In genomic region chrX:101462892-101463291, GRCh38 we compare ENCODE assay signal across 8 cellular contexts. TPM values are rescaled to one million over a fixed set of nuclear protein-coding genes. Genes with fewer than 3 reads are reported as not detected.
DNase-seq lines count a peak whose midpoint lies in the region; ATAC-seq and TF ChIP-seq lines count a peak whose summit lies in the region.

No MANE protein-coding gene starts in this region.

- TF ChIP-seq CTCF in AG09309 (IDR thresholded peaks at IDR 0.05; ENCODE audit: control insufficient read depth, insufficient read depth, low read depth, low read length, missing control alignments) = peak; percentile 59
- peak; percentile 44 for TF ChIP-seq CTCF in fibroblast of mammary gland (conservative IDR thresholded peaks at IDR 0.05; ENCODE audit: control insufficient read depth, insufficient read depth, low read depth, low read length)
- TF ChIP-seq CTCF in smooth muscle cell (IDR thresholded peaks at IDR 0.05; ENCODE audit: borderline replicate concordance, insufficient read depth, poor library complexity, severe bottlenecking) = no peak

- H3K27me3 ChIP-seq in H7 (ENCODE audit: control insufficient read depth, insufficient read depth, low read length) = no peaks in the 10 kb centered on the region
- H3K27me3 ChIP-seq in smooth muscle cell (ENCODE audit: low read depth) = no peaks in the 10 kb centered on the region

- no peak overlapping the region for H2AFZ ChIP-seq in smooth muscle cell (ENCODE audit: low read depth)

- H3K4me2 ChIP-seq in smooth muscle cell = no peak overlapping the region

- H3K79me2 ChIP-seq in smooth muscle cell (ENCODE audit: low read depth) = no peaks in the 10 kb centered on the region

- H3K9ac ChIP-seq in smooth muscle cell (ENCODE audit: low read depth) = no peak overlapping the region

- H3K4me3 ChIP-seq in AG09309 (ENCODE audit: control insufficient read depth, low read depth, low read length) = no peak overlapping the region
- H3K4me3 ChIP-seq in H7 (ENCODE audit: insufficient read depth, low read depth, low read length) = no peak overlapping the region
- no peak overlapping the region for H3K4me3 ChIP-seq in fibroblast of mammary gland (ENCODE audit: control insufficient read depth, low read depth, low read length)
- H3K4me3 ChIP-seq in smooth muscle cell = no peak overlapping the region

- H3K9me3 ChIP-seq in smooth muscle cell (replicated peaks; ENCODE audit: low read depth) = peaks cover 4% of the 10 kb centered on the region

- H4K20me1 ChIP-seq in smooth muscle cell (ENCODE audit: low read depth) = no peaks in the 10 kb centered on the region

- DNase-seq in AG09309 (ENCODE audit: low read depth) = no peak
- DNase-seq in H7 = peak; percentile 34
- DNase-seq in NCI-H748 (lab: John Stamatoyannopoulos, UW; ENCODE audit: unreplicated experiment) = peak; percentile 36
- DNase-seq in fibroblast of mammary gland (ENCODE audit: low read depth) = peak; percentile 39
- no peak for DNase-seq in NOMO-1 treated with dmso at 0.1 percent for 144 hours (lab: John Stamatoyannopoulos, UW; ENCODE audit: unreplicated experiment)
- no peak for DNase-seq in NK-92 treated with Interleukin-12 subunit alpha and Interleukin-12 subunit beta, amount 100 ng/mL, for 24 hours (lab: John Stamatoyannopoulos, UW)
- DNase-seq in smooth muscle cell (lab: John Stamatoyannopoulos, UW; ENCODE audit: unreplicated experiment) = no peak

- H3K36me3 ChIP-seq in H7 (replicated peaks; ENCODE audit: control insufficient read depth, insufficient read depth, low read length) (no peaks in the 10 kb centered on the region), smooth muscle cell (ENCODE audit: low read depth) (no peaks in the 10 kb centered on the region)

- WGBS in smooth muscle cell (ENCODE audit: low lambda C conversion rate) = 64% methylated on average over 3 of the region's 3 CpGs

- no peaks in the 10 kb centered on the region for H3F3A ChIP-seq in smooth muscle cell (ENCODE audit: low read depth)

- no peak overlapping the region for H3K27ac ChIP-seq in smooth muscle cell (ENCODE audit: low read depth)

- no peaks in the 10 kb centered on the region for H3K4me1 ChIP-seq in smooth muscle cell (ENCODE audit: low read depth)

- ATAC-seq in GM21447 (IDR thresholded peaks at IDR 0.05; ENCODE audit: unreplicated experiment) = no peak

RNA-seq across cellular contexts. Expression of gene ARMCX4, which starts 22.4 kb away (rescaled TPM):
- 2.1 and 7.5 TPM in 2 replicates for total RNA-seq in H7 (2014; rRNA removed; shearing (Covaris generic))
- total RNA-seq in smooth muscle cell = 3.7 and 6.8 TPM in 2 replicates
- 4.5 and 4.8 TPM in 2 replicates for polyA plus RNA-seq in smooth muscle cell

RNA-seq across cellular contexts. Expression of gene HNRNPH2, which starts 54.9 kb away (rescaled TPM):
- total RNA-seq in H7 (2014; rRNA removed; shearing (Covaris generic)) = 33.5 and 35.0 TPM in 2 replicates
- total RNA-seq in smooth muscle cell = 56.4 and 64.4 TPM in 2 replicates
- 79.9 and 88.3 TPM in 2 replicates for polyA plus RNA-seq in smooth muscle cell

RNA-seq across cellular contexts. Expression of gene GLA, which starts 55.2 kb away (rescaled TPM):
- total RNA-seq in H7 (2014; rRNA removed; shearing (Covaris generic)) = 48.1 and 58.3 TPM in 2 replicates
- total RNA-seq in smooth muscle cell = 41.2 and 54.0 TPM in 2 replicates
- 43.2 and 46.9 TPM in 2 replicates for polyA plus RNA-seq in smooth muscle cell

Comparison
In these comparisons a context has a peak if more than half of its experiments do, and no peak if none do; other contexts are left out.
1. DNase-seq: peak in H7 (single experiment), NCI-H748 (single experiment) and fibroblast of mammary gland (single experiment); none in AG09309 (single experiment), NOMO-1 treated with dmso at 0.1 percent for 144 hours (single experiment), NK-92 treated with Interleukin-12 subunit alpha and Interleukin-12 subunit beta, amount 100 ng/mL, for 24 hours (single experiment) and smooth muscle cell (single experiment).